ENCODE assay signal across 1 cellular context in the genomic region with DNA sequence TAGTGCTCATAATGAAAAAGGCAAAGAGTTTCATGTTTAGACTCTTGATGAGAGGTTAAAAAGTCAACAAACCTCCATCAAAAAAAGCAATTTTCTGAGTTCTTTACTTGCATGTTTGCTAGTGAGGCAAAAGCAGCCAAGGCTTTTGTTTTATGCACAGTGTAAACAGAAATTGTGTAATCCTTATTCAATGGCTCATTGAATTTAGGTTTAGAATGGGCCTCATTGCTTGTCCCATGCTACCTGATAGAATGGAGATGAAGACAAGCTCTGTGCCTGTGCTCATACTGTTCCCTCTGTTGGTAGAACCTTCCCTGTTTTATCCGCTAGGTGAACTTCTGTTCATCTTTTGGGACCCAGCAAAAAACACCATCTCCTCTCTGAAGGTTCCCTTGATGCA.
TF ChIP-seq lines count a peak whose summit lies in the region.

No MANE protein-coding gene starts in this region.

TF ChIP-seq in HepG2, 621 proteins besides CTCF, POLR2A, EP300 and RAD21 (continued from another document):
- TF ChIP-seq FOXA1 (IDR thresholded peaks at IDR 0.05): no peak
- TF ChIP-seq FOXA1 (CRISPR knock-in tag; IDR thresholded peaks at IDR 0.05): peak; percentile 91
- TF ChIP-seq CEBPG (CRISPR knock-in tag; IDR thresholded peaks at IDR 0.05): peak; percentile 91
- no peak for TF ChIP-seq PAX8 (CRISPR knock-in tag; IDR thresholded peaks at IDR 0.05; ENCODE audit: borderline replicate concordance)
- TF ChIP-seq FOXJ3 (CRISPR knock-in tag; IDR thresholded peaks at IDR 0.05; ENCODE audit: borderline replicate concordance): peak; percentile 60; the same call in 1 of the 2 replicates
- no peak for TF ChIP-seq NR1H2 (CRISPR knock-in tag; IDR thresholded peaks at IDR 0.05; ENCODE audit: borderline replicate concordance, low read depth)
- TF ChIP-seq MEIS1 (CRISPR knock-in tag; IDR thresholded peaks at IDR 0.05; ENCODE audit: borderline replicate concordance): no peak
- TF ChIP-seq, protein P1, sequence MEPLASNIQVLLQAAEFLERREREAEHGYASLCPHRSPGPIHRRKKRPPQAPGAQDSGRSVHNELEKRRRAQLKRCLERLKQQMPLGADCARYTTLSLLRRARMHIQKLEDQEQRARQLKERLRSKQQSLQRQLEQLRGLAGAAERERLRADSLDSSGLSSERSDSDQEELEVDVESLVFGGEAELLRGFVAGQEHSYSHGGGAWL (CRISPR knock-in tag; IDR thresholded peaks at IDR 0.05): no peak
- peak; percentile 53; the same call in 1 of the 2 replicates for TF ChIP-seq KAT8 (CRISPR knock-in tag; IDR thresholded peaks at IDR 0.05)
- no peak for TF ChIP-seq CREB1 (IDR thresholded peaks at IDR 0.05)
- TF ChIP-seq CREB1 (CRISPR knock-in tag; IDR thresholded peaks at IDR 0.05): peak; percentile 58
- no peak for TF ChIP-seq CSRNP1 (CRISPR knock-in tag; IDR thresholded peaks at IDR 0.05)
- peak; percentile 68; the same call in 1 of the 2 replicates for TF ChIP-seq ZMYM3 (CRISPR knock-in tag; IDR thresholded peaks at IDR 0.05)
- TF ChIP-seq, protein P2, sequence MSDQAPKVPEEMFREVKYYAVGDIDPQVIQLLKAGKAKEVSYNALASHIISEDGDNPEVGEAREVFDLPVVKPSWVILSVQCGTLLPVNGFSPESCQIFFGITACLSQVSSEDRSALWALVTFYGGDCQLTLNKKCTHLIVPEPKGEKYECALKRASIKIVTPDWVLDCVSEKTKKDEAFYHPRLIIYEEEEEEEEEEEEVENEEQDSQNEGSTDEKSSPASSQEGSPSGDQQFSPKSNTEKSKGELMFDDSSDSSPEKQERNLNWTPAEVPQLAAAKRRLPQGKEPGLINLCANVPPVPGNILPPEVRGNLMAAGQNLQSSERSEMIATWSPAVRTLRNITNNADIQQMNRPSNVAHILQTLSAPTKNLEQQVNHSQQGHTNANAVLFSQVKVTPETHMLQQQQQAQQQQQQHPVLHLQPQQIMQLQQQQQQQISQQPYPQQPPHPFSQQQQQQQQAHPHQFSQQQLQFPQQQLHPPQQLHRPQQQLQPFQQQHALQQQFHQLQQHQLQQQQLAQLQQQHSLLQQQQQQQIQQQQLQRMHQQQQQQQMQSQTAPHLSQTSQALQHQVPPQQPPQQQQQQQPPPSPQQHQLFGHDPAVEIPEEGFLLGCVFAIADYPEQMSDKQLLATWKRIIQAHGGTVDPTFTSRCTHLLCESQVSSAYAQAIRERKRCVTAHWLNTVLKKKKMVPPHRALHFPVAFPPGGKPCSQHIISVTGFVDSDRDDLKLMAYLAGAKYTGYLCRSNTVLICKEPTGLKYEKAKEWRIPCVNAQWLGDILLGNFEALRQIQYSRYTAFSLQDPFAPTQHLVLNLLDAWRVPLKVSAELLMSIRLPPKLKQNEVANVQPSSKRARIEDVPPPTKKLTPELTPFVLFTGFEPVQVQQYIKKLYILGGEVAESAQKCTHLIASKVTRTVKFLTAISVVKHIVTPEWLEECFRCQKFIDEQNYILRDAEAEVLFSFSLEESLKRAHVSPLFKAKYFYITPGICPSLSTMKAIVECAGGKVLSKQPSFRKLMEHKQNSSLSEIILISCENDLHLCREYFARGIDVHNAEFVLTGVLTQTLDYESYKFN (CRISPR knock-in tag; conservative IDR thresholded peaks at IDR 0.05): peak; percentile 74
- peak; percentile 68 for TF ChIP-seq RARA (CRISPR knock-in tag; IDR thresholded peaks at IDR 0.05)
- TF ChIP-seq SMAD3 (CRISPR knock-in tag; IDR thresholded peaks at IDR 0.05): peak; percentile 83; the same call in 1 of the 2 replicates
